In genomic region chr11:117098269-117099231, GRCh38 we compare ENCODE assay signal across 8 cellular contexts. TPM values are rescaled to one million over a fixed set of nuclear protein-coding genes. Genes with fewer than 3 reads are reported as not detected.
DNase-seq lines count a peak whose midpoint lies in the region; ATAC-seq and TF ChIP-seq lines count a peak whose summit lies in the region.

Gene SIK3 (minus strand): TSS chr11:117098428. CDS start chr11:117098415, 13 bp downstream.

- DNase-seq in DMS79 (lab: John Stamatoyannopoulos, UW) (peak; percentile 82), LHCN-M2 (ENCODE audit: low read depth) (peak; percentile 88), RPMI7951 (ENCODE audit: low read depth) (peak; percentile 90), fibroblast of mammary gland (ENCODE audit: low read depth) (peak; percentile 90)
- peak; percentile 95 for DNase-seq in natural killer cell treated with Interleukin-12 subunit alpha and Interleukin-12 subunit beta and Interleukin-15 and Interleukin-18, amount 100 ng/mL, for 72 hours (ENCODE audit: low spot score)
- peak; percentile 93 for DNase-seq in stimulated activated naive CD4-positive, alpha-beta T cell treated with Interleukin-2 at 50 U/mL for 16 hours (lab: John Stamatoyannopoulos, UW)

- no peaks in the 10 kb centered on the region for H3K27me3 Mint-ChIP-seq in activated T-helper 17 cell treated with anti-CD3 and anti-CD28 coated beads, Interleukin-2, amount 50 U/mL, for 72 hours
- no peaks in the 10 kb centered on the region for H3K27me3 Mint-ChIP-seq in natural killer cell treated with Interleukin-12 subunit alpha and Interleukin-12 subunit beta and Interleukin-15 and Interleukin-18, amount 100 ng/mL, for 72 hours

- peaks cover 43% of the 10 kb centered on the region for H3K36me3 Mint-ChIP-seq in activated T-helper 17 cell treated with anti-CD3 and anti-CD28 coated beads, Interleukin-2, amount 50 U/mL, for 72 hours (ENCODE audit: low read depth)
- H3K36me3 Mint-ChIP-seq in natural killer cell treated with Interleukin-12 subunit alpha and Interleukin-12 subunit beta and Interleukin-15 and Interleukin-18, amount 100 ng/mL, for 72 hours, result peaks cover 15% of the 10 kb centered on the region

- peak; percentile 69 for ATAC-seq in GM21825 (IDR thresholded peaks at IDR 0.05; ENCODE audit: unreplicated experiment)
- ATAC-seq in activated T-helper 17 cell treated with anti-CD3 and anti-CD28 coated beads, Interleukin-2, amount 50 U/mL, for 72 hours (replicated peaks), result peak; percentile 81
- peak; percentile 92 to 94 for ATAC-seq in natural killer cell treated with Interleukin-12 subunit alpha and Interleukin-12 subunit beta and Interleukin-15 and Interleukin-18, amount 100 ng/mL, for 72 hours

- no peaks in the 10 kb centered on the region for H3K9me3 Mint-ChIP-seq in activated T-helper 17 cell treated with anti-CD3 and anti-CD28 coated beads, Interleukin-2, amount 50 U/mL, for 72 hours
- H3K9me3 Mint-ChIP-seq in natural killer cell treated with Interleukin-12 subunit alpha and Interleukin-12 subunit beta and Interleukin-15 and Interleukin-18, amount 100 ng/mL, for 72 hours, result no peaks in the 10 kb centered on the region

- peaks cover 47% of the 10 kb centered on the region for H3K4me1 Mint-ChIP-seq in activated T-helper 17 cell treated with anti-CD3 and anti-CD28 coated beads, Interleukin-2, amount 50 U/mL, for 72 hours
- peaks cover 56 to 65% of the 10 kb centered on the region in 2 donors for H3K4me1 Mint-ChIP-seq in natural killer cell treated with Interleukin-12 subunit alpha and Interleukin-12 subunit beta and Interleukin-15 and Interleukin-18, amount 100 ng/mL, for 72 hours (ENCODE audit: low read depth in 2 of 2)

- peak within 1 kb of the TSS; percentile 96 for H3K4me3 Mint-ChIP-seq in activated T-helper 17 cell treated with anti-CD3 and anti-CD28 coated beads, Interleukin-2, amount 50 U/mL, for 72 hours
- peak within 1 kb of the TSS; percentile 98 for H3K4me3 Mint-ChIP-seq in natural killer cell treated with Interleukin-12 subunit alpha and Interleukin-12 subunit beta and Interleukin-15 and Interleukin-18, amount 100 ng/mL, for 72 hours

- H3K27ac Mint-ChIP-seq in activated T-helper 17 cell treated with anti-CD3 and anti-CD28 coated beads, Interleukin-2, amount 50 U/mL, for 72 hours, result peak within 1 kb of the TSS; percentile 99
- peak within 1 kb of the TSS; percentile 89 to 91 for H3K27ac Mint-ChIP-seq in natural killer cell treated with Interleukin-12 subunit alpha and Interleukin-12 subunit beta and Interleukin-15 and Interleukin-18, amount 100 ng/mL, for 72 hours

- peak; percentile 38 for TF ChIP-seq CTCF in fibroblast of mammary gland (conservative IDR thresholded peaks at IDR 0.05; ENCODE audit: control insufficient read depth, insufficient read depth, low read depth, low read length)

- peak within 1 kb of the TSS; percentile 86 for H3K4me3 ChIP-seq in fibroblast of mammary gland (ENCODE audit: control insufficient read depth, low read depth, low read length)

RNA-seq across cellular contexts. Expression of gene SIK3, which starts in this region (rescaled TPM):
- total RNA-seq in LHCN-M2 (2014; rRNA removed), result 11.4 and 12.2 TPM in 2 replicates
- 7.0 TPM for polyA plus RNA-seq in LHCN-M2 (2012)
- 6.4 and 9.3 TPM in 2 replicates for total RNA-seq in RPMI7951 (2014; rRNA removed; shearing (Covaris generic))
- total RNA-seq in activated T-helper 17 cell treated with anti-CD3 and anti-CD28 coated beads, Interleukin-2, amount 50 U/mL, for 72 hours, result 10 to 100 TPM; 41.9 to 55.7 TPM
- 100 to 1,000 TPM in 1 of 2 donors, 10 to 100 TPM in 1; 88.7 to 111 TPM for total RNA-seq in natural killer cell treated with Interleukin-12 subunit alpha and Interleukin-12 subunit beta and Interleukin-15 and Interleukin-18, amount 100 ng/mL, for 72 hours

Comparison
In these comparisons a context has a peak if more than half of its experiments do, and no peak if none do; other contexts are left out.
1. Peak in every context shown above with its lines: DNase-seq, ATAC-seq and H3K4me3 ChIP-seq.